Comparison of ENCODE assay signal across 16 cellular contexts in genomic region chr16:66128363-66128725, GRCh38.
"Had no signal": no experiment of that assay in that cellular context is flagged by ENCODE, and none has a peak within 500 bp of the region (broad histone marks: within the 10 kb centered on the region; RNA-seq: fewer than 3 reads in every experiment).

No MANE protein-coding gene starts in this region.

- H3K4me3 ChIP-seq: colonic mucosa, gastroesophageal sphincter, sigmoid colon had no signal

- FAIRE-seq: urothelium cell line had no signal

- ATAC-seq: activated naive CD4-positive, alpha-beta T cell treated with anti-CD3 and anti-CD28 coated beads, Interleukin-2, amount 50 U/mL, for 72 hours; gastroesophageal sphincter; natural killer cell had no signal

- H3K27ac ChIP-seq: brain microvascular endothelial cell, colonic mucosa, gastroesophageal sphincter, sigmoid colon, WERI-Rb-1 had no signal

- H3K9me3 Mint-ChIP-seq: activated naive CD4-positive, alpha-beta T cell treated with anti-CD3 and anti-CD28 coated beads, Interleukin-2, amount 50 U/mL, for 72 hours; activated T-helper 1 cell treated with anti-CD3 and anti-CD28 coated beads, Interleukin-12 subunit alpha, Interleukin-12 subunit beta, Interleukin-2, Interleukin-4 antibody, amounts not matched to agents 30 ng/mL and 10 ng/mL and 1 ng/mL, durations not matched to agents 14 hours and 24 hours and 36 hours; central memory CD8-positive, alpha-beta T cell; natural killer cell had no signal

- H3K4me1 ChIP-seq: colonic mucosa, gastroesophageal sphincter, sigmoid colon had no signal

- H3K27me3 ChIP-seq: brain microvascular endothelial cell, gastroesophageal sphincter had no signal

- H3K9me3 ChIP-seq: colonic mucosa, gastroesophageal sphincter, sigmoid colon had no signal

- H3K4me3 Mint-ChIP-seq: activated T-helper 1 cell treated with anti-CD3 and anti-CD28 coated beads, Interleukin-12 subunit alpha, Interleukin-12 subunit beta, Interleukin-2, Interleukin-4 antibody, amounts not matched to agents 30 ng/mL and 10 ng/mL and 1 ng/mL, durations not matched to agents 14 hours and 24 hours and 36 hours; central memory CD8-positive, alpha-beta T cell; natural killer cell had no signal

- DNase-seq: activated CD4-positive, alpha-beta T cell treated with anti-CD3 and anti-CD28 coated beads, Interleukin-2, amount 50 U/mL, for 48 hours; activated gamma-delta T cell treated with Interleukin-2 at 50 U/mL for 16 hours; brain microvascular endothelial cell; colonic mucosa; natural killer cell; nucleus accumbens; sigmoid colon; stimulated activated CD8-positive, alpha-beta memory T cell treated with anti-CD3 and anti-CD28 coated beads, Interleukin-4, amount 100 ng/mL, for 48 hours; stimulated activated naive CD4-positive, alpha-beta T cell; SW 1271 had no signal

- H3K36me3 Mint-ChIP-seq: activated naive CD4-positive, alpha-beta T cell treated with anti-CD3 and anti-CD28 coated beads, Interleukin-2, amount 50 U/mL, for 72 hours; natural killer cell had no signal

- H3K4me1 Mint-ChIP-seq: central memory CD8-positive, alpha-beta T cell had no signal

- H3K36me3 ChIP-seq: brain microvascular endothelial cell, colonic mucosa, gastroesophageal sphincter, sigmoid colon, WERI-Rb-1 had no signal

- H3K27ac Mint-ChIP-seq: activated naive CD4-positive, alpha-beta T cell treated with anti-CD3 and anti-CD28 coated beads, Interleukin-2, amount 50 U/mL, for 72 hours; activated T-helper 1 cell treated with anti-CD3 and anti-CD28 coated beads, Interleukin-12 subunit alpha, Interleukin-12 subunit beta, Interleukin-2, Interleukin-4 antibody, amounts not matched to agents 30 ng/mL and 10 ng/mL and 1 ng/mL, durations not matched to agents 14 hours and 24 hours and 36 hours; natural killer cell had no signal
